In the genomic region with DNA sequence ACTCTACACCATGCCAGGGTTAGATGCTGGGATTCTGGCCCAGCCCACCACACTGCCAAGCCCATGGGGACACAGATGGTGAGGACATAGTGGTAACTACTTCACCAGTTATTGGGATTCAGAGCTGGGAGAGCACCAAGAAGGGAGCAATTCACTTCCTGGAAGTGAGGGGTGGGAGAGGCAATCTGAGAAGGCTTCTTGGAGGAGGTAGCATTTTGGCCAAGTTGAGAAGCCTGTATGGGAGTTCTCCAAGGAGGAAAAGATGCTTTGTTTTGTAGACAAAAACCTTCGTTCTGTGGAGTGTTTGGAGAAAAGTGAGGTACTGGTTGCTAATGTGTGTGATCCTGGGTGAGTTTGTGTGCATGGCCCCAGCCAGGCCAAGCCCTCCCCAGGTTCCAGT, we compare ENCODE assay signal across 2 cellular contexts.
TF ChIP-seq lines count a peak whose summit lies in the region.

No MANE protein-coding gene starts in this region.

TF ChIP-seq in A549, 52 proteins besides CTCF, POLR2A, EP300 and RAD21:
- TF ChIP-seq FOSL2 (IDR thresholded peaks at IDR 0.05): no peak
- TF ChIP-seq FOSL2 (CRISPR knock-in tag; IDR thresholded peaks at IDR 0.05): no peak
- no peak for TF ChIP-seq KDM5A (IDR thresholded peaks at IDR 0.05)
- peak; percentile 87 for TF ChIP-seq ZFP36 (IDR thresholded peaks at IDR 0.05; ENCODE audit: borderline replicate concordance, partially characterized antibody)
- TF ChIP-seq CHD4 (IDR thresholded peaks at IDR 0.05; ENCODE audit: borderline replicate concordance): no peak
- TF ChIP-seq CHD2 (IDR thresholded peaks at IDR 0.05; ENCODE audit: low read length, partially characterized antibody): no peak
- no peak for TF ChIP-seq JUNB (IDR thresholded peaks at IDR 0.05)
- TF ChIP-seq NFE2L2 (conservative IDR thresholded peaks at IDR 0.05; ENCODE audit: low read length): no peak
- no peak for TF ChIP-seq RFX5 (IDR thresholded peaks at IDR 0.05)

TF ChIP-seq in K562, 482 proteins besides CTCF, POLR2A, EP300 and RAD21:
- TF ChIP-seq ZNF316 (IDR thresholded peaks at IDR 0.05) (no peak), SMAD4 (CRISPR knock-in tag; conservative IDR thresholded peaks at IDR 0.05) (no peak), BCOR (IDR thresholded peaks at IDR 0.05) (peak; percentile 12; the same call in 1 of the 2 replicates), POLR2AphosphoS2 (IDR thresholded peaks at IDR 0.05; ENCODE audit: low read length) (no peak), ZNF165 (CRISPR knock-in tag; IDR thresholded peaks at IDR 0.05; ENCODE audit: borderline replicate concordance) (no peak), SUPT5H (IDR thresholded peaks at IDR 0.05) (no peak), RBM25 (IDR thresholded peaks at IDR 0.05; ENCODE audit: low read depth, low read length, severe bottlenecking) (peak; percentile 54), SMAD3 (CRISPR knock-in tag; conservative IDR thresholded peaks at IDR 0.05) (no peak), PCBP1 (IDR thresholded peaks at IDR 0.05; ENCODE audit: low read depth, low read length, poor library complexity, severe bottlenecking) (no peak), CREM (IDR thresholded peaks at IDR 0.05; ENCODE audit: low read depth) (no peak), L3MBTL2 (IDR thresholded peaks at IDR 0.05) (no peak), ZC3H11A (IDR thresholded peaks at IDR 0.05; ENCODE audit: low read depth, low read length) (no peak), ZNF174 (CRISPR knock-in tag; IDR thresholded peaks at IDR 0.05) (no peak), MTA2 (IDR thresholded peaks at IDR 0.05; ENCODE audit: low read depth) (no peak), HDAC1 (IDR thresholded peaks at IDR 0.05) (no peak), ZFP36 (IDR thresholded peaks at IDR 0.05; ENCODE audit: low read depth, low read length, partially characterized antibody) (peak; percentile 97), ZNF143 (CRISPR knock-in tag; IDR thresholded peaks at IDR 0.05) (no peak), ETV1 (tag; conservative IDR thresholded peaks at IDR 0.05; ENCODE audit: low read depth) (no peak)
- TF ChIP-seq, protein P1, sequence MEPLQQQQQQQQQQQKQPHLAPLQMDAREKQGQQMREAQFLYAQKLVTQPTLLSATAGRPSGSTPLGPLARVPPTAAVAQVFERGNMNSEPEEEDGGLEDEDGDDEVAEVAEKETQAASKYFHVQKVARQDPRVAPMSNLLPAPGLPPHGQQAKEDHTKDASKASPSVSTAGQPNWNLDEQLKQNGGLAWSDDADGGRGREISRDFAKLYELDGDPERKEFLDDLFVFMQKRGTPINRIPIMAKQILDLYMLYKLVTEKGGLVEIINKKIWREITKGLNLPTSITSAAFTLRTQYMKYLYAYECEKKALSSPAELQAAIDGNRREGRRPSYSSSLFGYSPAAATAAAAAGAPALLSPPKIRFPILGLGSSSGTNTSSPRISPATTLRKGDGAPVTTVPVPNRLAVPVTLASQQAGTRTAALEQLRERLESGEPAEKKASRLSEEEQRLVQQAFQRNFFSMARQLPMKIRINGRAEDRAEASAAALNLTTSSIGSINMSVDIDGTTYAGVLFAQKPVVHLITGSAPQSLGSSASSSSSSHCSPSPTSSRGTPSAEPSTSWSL (CRISPR knock-in tag; IDR thresholded peaks at IDR 0.05; ENCODE audit: borderline replicate concordance): no peak
- TF ChIP-seq, protein P2, sequence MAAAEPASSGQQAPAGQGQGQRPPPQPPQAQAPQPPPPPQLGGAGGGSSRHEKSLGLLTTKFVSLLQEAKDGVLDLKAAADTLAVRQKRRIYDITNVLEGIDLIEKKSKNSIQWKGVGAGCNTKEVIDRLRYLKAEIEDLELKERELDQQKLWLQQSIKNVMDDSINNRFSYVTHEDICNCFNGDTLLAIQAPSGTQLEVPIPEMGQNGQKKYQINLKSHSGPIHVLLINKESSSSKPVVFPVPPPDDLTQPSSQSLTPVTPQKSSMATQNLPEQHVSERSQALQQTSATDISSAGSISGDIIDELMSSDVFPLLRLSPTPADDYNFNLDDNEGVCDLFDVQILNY (CRISPR knock-in tag; IDR thresholded peaks at IDR 0.05): no peak
- TF ChIP-seq, protein P3, sequence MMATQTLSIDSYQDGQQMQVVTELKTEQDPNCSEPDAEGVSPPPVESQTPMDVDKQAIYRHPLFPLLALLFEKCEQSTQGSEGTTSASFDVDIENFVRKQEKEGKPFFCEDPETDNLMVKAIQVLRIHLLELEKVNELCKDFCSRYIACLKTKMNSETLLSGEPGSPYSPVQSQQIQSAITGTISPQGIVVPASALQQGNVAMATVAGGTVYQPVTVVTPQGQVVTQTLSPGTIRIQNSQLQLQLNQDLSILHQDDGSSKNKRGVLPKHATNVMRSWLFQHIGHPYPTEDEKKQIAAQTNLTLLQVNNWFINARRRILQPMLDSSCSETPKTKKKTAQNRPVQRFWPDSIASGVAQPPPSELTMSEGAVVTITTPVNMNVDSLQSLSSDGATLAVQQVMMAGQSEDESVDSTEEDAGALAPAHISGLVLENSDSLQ (IDR thresholded peaks at IDR 0.05): no peak
- TF ChIP-seq, protein P4, sequence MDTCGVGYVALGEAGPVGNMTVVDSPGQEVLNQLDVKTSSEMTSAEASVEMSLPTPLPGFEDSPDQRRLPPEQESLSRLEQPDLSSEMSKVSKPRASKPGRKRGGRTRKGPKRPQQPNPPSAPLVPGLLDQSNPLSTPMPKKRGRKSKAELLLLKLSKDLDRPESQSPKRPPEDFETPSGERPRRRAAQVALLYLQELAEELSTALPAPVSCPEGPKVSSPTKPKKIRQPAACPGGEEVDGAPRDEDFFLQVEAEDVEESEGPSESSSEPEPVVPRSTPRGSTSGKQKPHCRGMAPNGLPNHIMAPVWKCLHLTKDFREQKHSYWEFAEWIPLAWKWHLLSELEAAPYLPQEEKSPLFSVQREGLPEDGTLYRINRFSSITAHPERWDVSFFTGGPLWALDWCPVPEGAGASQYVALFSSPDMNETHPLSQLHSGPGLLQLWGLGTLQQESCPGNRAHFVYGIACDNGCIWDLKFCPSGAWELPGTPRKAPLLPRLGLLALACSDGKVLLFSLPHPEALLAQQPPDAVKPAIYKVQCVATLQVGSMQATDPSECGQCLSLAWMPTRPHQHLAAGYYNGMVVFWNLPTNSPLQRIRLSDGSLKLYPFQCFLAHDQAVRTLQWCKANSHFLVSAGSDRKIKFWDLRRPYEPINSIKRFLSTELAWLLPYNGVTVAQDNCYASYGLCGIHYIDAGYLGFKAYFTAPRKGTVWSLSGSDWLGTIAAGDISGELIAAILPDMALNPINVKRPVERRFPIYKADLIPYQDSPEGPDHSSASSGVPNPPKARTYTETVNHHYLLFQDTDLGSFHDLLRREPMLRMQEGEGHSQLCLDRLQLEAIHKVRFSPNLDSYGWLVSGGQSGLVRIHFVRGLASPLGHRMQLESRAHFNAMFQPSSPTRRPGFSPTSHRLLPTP (IDR thresholded peaks at IDR 0.05; ENCODE audit: borderline replicate concordance, extremely low read depth, insufficient read length): peak; percentile 6
TF ChIP-seq in K562: peak in this region for 4.
